1 cellular context compared by ENCODE assay signal in the genomic region with DNA sequence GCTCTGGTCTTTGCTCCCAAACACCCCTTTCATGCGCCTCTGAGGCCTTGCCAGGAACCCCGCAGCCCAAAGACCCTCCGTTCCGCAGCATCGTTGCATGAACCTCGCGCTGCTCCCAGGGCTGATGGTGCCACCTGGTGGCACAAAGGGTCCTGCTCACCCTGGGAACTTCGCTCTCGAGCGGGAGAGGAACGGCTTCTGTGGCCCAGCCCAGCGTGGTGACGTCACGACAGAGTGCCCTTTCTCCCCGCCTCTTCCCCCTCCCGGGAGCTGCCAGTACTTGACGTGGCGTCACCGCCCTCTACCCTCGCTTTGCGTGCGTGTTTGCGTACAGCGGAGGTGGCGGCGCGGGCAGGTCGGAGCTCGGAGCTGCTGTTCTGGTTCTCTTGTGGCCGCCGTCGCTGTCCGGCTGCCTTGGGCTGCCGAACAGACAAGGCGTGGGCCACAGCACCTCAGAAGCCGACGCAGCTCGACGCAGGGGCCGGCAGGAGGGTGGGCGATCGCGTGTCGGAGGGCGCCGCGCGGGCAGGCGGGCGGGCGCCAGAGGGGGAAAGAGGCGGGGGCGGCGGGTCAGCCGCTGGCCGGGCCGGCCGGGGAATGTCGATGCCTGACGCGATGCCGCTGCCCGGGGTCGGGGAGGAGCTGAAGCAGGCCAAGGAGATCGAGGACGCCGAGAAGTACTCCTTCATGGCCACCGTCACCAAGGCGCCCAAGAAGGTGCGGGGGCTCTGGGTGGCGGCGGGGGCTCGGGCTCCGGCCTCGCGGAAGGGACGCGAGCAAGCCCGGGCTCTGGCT.
TF ChIP-seq lines count a peak whose summit lies in the region.

A gene (plus strand): TSS at position 310 of the 795 bp plus-strand sequence. CDS start 288 bp downstream, at position 598.

TF ChIP-seq in HEK293, 187 proteins besides CTCF, POLR2A, EP300 and RAD21 (continued from another document and continues in another):
- TF ChIP-seq, protein P1, sequence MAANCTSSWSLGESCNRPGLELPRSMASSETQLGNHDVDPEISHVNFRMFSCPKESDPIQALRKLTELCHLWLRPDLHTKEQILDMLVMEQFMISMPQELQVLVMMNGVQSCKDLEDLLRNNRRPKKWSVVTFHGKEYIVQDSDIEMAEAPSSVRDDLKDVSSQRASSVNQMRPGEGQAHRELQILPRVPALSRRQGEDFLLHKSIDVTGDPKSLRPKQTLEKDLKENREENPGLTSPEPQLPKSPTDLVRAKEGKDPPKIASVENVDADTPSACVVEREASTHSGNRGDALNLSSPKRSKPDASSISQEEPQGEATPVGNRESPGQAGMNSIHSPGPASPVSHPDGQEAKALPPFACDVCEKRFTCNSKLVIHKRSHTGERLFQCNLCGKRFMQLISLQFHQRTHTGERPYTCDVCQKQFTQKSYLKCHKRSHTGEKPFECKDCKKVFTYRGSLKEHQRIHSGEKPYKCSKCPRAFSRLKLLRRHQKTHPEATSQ (tag by site-specific recombination; IDR thresholded peaks at IDR 0.05), result no peak
- TF ChIP-seq ZNF433 (tag by site-specific recombination; IDR thresholded peaks at IDR 0.05; ENCODE audit: low read depth) (no peak), ZNF785 (tag by site-specific recombination; IDR thresholded peaks at IDR 0.05) (no peak), ZNF174 (tag by site-specific recombination; IDR thresholded peaks at IDR 0.05) (no peak), ZBTB21 (tag by site-specific recombination; IDR thresholded peaks at IDR 0.05) (peak; percentile 99), SP3 (tag by site-specific recombination; IDR thresholded peaks at IDR 0.05) (peak; percentile 97), ZNF629 (tag by site-specific recombination; IDR thresholded peaks at IDR 0.05) (peak; percentile 99), ZNF530 (tag by site-specific recombination; IDR thresholded peaks at IDR 0.05; ENCODE audit: low read depth) (no peak), ZNF701 (tag by site-specific recombination; IDR thresholded peaks at IDR 0.05) (no peak), ZNF341 (tag by site-specific recombination; IDR thresholded peaks at IDR 0.05; ENCODE audit: low read depth) (peak; percentile 86), ZNF561 (tag by site-specific recombination; IDR thresholded peaks at IDR 0.05; ENCODE audit: borderline replicate concordance) (peak; percentile 58), ZNF76 (tag by site-specific recombination; IDR thresholded peaks at IDR 0.05; ENCODE audit: borderline replicate concordance, low read depth) (peak; percentile 82; the same call in 1 of the 2 replicates), ZNF660 (tag by site-specific recombination; IDR thresholded peaks at IDR 0.05) (peak; percentile 76; the same call in 1 of the 2 replicates), GFI1B (tag by site-specific recombination; IDR thresholded peaks at IDR 0.05) (no peak), ZNF843 (tag by site-specific recombination; IDR thresholded peaks at IDR 0.05) (no peak; the same call in 1 of the 2 replicates), YY2 (tag by site-specific recombination; IDR thresholded peaks at IDR 0.05) (peak; percentile 85), ZNF184 (tag by site-specific recombination; IDR thresholded peaks at IDR 0.05) (no peak; the same call in 1 of the 2 replicates), KLF8 (tag by site-specific recombination; IDR thresholded peaks at IDR 0.05) (peak; percentile 95), SETDB1 (IDR thresholded peaks at IDR 0.05; ENCODE audit: insufficient read length, low read length) (no peak), ZNF830 (tag by site-specific recombination; IDR thresholded peaks at IDR 0.05; ENCODE audit: low read depth) (no peak), ZNF555 (tag by site-specific recombination; conservative IDR thresholded peaks at IDR 0.05) (no peak), ZNF510 (tag by site-specific recombination; IDR thresholded peaks at IDR 0.05; ENCODE audit: insufficient replicate concordance) (no peak), ZNF133 (tag by site-specific recombination; IDR thresholded peaks at IDR 0.05) (no peak), ZXDB (tag by site-specific recombination; IDR thresholded peaks at IDR 0.05) (peak; percentile 93), ZNF311 (tag by site-specific recombination; IDR thresholded peaks at IDR 0.05; ENCODE audit: borderline replicate concordance) (no peak), ZNF175 (tag by site-specific recombination; IDR thresholded peaks at IDR 0.05) (no peak), ZNF335 (tag by site-specific recombination; conservative IDR thresholded peaks at IDR 0.05) (peak; percentile 93), ZNF677 (tag by site-specific recombination; IDR thresholded peaks at IDR 0.05) (no peak), KLF9 (tag by site-specific recombination; IDR thresholded peaks at IDR 0.05; ENCODE audit: low read depth) (peak; percentile 65), KLF7 (tag by site-specific recombination; IDR thresholded peaks at IDR 0.05; ENCODE audit: borderline replicate concordance) (0 out of 2 replicates have a peak, but pooled peaks have one; percentile 6), ZNF626 (tag by site-specific recombination; IDR thresholded peaks at IDR 0.05) (no peak)
- TF ChIP-seq, protein P2, sequence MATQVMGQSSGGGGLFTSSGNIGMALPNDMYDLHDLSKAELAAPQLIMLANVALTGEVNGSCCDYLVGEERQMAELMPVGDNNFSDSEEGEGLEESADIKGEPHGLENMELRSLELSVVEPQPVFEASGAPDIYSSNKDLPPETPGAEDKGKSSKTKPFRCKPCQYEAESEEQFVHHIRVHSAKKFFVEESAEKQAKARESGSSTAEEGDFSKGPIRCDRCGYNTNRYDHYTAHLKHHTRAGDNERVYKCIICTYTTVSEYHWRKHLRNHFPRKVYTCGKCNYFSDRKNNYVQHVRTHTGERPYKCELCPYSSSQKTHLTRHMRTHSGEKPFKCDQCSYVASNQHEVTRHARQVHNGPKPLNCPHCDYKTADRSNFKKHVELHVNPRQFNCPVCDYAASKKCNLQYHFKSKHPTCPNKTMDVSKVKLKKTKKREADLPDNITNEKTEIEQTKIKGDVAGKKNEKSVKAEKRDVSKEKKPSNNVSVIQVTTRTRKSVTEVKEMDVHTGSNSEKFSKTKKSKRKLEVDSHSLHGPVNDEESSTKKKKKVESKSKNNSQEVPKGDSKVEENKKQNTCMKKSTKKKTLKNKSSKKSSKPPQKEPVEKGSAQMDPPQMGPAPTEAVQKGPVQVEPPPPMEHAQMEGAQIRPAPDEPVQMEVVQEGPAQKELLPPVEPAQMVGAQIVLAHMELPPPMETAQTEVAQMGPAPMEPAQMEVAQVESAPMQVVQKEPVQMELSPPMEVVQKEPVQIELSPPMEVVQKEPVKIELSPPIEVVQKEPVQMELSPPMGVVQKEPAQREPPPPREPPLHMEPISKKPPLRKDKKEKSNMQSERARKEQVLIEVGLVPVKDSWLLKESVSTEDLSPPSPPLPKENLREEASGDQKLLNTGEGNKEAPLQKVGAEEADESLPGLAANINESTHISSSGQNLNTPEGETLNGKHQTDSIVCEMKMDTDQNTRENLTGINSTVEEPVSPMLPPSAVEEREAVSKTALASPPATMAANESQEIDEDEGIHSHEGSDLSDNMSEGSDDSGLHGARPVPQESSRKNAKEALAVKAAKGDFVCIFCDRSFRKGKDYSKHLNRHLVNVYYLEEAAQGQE (tag by site-specific recombination; IDR thresholded peaks at IDR 0.05), result peak; percentile 75
- TF ChIP-seq, protein P3, sequence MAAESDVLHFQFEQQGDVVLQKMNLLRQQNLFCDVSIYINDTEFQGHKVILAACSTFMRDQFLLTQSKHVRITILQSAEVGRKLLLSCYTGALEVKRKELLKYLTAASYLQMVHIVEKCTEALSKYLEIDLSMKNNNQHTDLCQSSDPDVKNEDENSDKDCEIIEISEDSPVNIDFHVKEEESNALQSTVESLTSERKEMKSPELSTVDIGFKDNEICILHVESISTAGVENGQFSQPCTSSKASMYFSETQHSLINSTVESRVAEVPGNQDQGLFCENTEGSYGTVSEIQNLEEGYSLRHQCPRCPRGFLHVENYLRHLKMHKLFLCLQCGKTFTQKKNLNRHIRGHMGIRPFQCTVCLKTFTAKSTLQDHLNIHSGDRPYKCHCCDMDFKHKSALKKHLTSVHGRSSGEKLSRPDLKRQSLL (tag by site-specific recombination; IDR thresholded peaks at IDR 0.05), result no peak
- TF ChIP-seq, protein P4, sequence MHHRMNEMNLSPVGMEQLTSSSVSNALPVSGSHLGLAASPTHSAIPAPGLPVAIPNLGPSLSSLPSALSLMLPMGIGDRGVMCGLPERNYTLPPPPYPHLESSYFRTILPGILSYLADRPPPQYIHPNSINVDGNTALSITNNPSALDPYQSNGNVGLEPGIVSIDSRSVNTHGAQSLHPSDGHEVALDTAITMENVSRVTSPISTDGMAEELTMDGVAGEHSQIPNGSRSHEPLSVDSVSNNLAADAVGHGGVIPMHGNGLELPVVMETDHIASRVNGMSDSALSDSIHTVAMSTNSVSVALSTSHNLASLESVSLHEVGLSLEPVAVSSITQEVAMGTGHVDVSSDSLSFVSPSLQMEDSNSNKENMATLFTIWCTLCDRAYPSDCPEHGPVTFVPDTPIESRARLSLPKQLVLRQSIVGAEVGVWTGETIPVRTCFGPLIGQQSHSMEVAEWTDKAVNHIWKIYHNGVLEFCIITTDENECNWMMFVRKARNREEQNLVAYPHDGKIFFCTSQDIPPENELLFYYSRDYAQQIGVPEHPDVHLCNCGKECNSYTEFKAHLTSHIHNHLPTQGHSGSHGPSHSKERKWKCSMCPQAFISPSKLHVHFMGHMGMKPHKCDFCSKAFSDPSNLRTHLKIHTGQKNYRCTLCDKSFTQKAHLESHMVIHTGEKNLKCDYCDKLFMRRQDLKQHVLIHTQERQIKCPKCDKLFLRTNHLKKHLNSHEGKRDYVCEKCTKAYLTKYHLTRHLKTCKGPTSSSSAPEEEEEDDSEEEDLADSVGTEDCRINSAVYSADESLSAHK (tag by site-specific recombination; IDR thresholded peaks at IDR 0.05), result peak; percentile 33; the same call in 1 of the 2 replicates
- TF ChIP-seq, protein P5, sequence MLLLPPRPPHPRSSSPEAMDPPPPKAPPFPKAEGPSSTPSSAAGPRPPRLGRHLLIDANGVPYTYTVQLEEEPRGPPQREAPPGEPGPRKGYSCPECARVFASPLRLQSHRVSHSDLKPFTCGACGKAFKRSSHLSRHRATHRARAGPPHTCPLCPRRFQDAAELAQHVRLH (tag by site-specific recombination; IDR thresholded peaks at IDR 0.05), result peak; percentile 99
- TF ChIP-seq, protein P6, sequence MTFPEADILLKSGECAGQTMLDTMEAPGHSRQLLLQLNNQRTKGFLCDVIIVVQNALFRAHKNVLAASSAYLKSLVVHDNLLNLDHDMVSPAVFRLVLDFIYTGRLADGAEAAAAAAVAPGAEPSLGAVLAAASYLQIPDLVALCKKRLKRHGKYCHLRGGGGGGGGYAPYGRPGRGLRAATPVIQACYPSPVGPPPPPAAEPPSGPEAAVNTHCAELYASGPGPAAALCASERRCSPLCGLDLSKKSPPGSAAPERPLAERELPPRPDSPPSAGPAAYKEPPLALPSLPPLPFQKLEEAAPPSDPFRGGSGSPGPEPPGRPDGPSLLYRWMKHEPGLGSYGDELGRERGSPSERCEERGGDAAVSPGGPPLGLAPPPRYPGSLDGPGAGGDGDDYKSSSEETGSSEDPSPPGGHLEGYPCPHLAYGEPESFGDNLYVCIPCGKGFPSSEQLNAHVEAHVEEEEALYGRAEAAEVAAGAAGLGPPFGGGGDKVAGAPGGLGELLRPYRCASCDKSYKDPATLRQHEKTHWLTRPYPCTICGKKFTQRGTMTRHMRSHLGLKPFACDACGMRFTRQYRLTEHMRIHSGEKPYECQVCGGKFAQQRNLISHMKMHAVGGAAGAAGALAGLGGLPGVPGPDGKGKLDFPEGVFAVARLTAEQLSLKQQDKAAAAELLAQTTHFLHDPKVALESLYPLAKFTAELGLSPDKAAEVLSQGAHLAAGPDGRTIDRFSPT (tag by site-specific recombination; IDR thresholded peaks at IDR 0.05), result peak; percentile 97
- TF ChIP-seq, protein P7, sequence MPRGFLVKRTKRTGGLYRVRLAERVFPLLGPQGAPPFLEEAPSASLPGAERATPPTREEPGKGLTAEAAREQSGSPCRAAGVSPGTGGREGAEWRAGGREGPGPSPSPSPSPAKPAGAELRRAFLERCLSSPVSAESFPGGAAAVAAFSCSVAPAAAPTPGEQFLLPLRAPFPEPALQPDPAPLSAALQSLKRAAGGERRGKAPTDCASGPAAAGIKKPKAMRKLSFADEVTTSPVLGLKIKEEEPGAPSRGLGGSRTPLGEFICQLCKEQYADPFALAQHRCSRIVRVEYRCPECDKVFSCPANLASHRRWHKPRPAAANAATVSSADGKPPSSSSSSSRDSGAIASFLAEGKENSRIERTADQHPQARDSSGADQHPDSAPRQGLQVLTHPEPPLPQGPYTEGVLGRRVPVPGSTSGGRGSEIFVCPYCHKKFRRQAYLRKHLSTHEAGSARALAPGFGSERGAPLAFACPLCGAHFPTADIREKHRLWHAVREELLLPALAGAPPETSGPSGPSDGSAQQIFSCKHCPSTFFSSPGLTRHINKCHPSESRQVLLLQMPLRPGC (tag by site-specific recombination; IDR thresholded peaks at IDR 0.05), result peak; percentile 34; the same call in 1 of the 2 replicates
- TF ChIP-seq, protein P8, sequence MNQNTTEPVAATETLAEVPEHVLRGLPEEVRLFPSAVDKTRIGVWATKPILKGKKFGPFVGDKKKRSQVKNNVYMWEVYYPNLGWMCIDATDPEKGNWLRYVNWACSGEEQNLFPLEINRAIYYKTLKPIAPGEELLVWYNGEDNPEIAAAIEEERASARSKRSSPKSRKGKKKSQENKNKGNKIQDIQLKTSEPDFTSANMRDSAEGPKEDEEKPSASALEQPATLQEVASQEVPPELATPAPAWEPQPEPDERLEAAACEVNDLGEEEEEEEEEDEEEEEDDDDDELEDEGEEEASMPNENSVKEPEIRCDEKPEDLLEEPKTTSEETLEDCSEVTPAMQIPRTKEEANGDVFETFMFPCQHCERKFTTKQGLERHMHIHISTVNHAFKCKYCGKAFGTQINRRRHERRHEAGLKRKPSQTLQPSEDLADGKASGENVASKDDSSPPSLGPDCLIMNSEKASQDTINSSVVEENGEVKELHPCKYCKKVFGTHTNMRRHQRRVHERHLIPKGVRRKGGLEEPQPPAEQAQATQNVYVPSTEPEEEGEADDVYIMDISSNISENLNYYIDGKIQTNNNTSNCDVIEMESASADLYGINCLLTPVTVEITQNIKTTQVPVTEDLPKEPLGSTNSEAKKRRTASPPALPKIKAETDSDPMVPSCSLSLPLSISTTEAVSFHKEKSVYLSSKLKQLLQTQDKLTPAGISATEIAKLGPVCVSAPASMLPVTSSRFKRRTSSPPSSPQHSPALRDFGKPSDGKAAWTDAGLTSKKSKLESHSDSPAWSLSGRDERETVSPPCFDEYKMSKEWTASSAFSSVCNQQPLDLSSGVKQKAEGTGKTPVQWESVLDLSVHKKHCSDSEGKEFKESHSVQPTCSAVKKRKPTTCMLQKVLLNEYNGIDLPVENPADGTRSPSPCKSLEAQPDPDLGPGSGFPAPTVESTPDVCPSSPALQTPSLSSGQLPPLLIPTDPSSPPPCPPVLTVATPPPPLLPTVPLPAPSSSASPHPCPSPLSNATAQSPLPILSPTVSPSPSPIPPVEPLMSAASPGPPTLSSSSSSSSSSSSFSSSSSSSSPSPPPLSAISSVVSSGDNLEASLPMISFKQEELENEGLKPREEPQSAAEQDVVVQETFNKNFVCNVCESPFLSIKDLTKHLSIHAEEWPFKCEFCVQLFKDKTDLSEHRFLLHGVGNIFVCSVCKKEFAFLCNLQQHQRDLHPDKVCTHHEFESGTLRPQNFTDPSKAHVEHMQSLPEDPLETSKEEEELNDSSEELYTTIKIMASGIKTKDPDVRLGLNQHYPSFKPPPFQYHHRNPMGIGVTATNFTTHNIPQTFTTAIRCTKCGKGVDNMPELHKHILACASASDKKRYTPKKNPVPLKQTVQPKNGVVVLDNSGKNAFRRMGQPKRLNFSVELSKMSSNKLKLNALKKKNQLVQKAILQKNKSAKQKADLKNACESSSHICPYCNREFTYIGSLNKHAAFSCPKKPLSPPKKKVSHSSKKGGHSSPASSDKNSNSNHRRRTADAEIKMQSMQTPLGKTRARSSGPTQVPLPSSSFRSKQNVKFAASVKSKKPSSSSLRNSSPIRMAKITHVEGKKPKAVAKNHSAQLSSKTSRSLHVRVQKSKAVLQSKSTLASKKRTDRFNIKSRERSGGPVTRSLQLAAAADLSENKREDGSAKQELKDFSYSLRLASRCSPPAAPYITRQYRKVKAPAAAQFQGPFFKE (tag by site-specific recombination; IDR thresholded peaks at IDR 0.05; ENCODE audit: borderline replicate concordance), result no peak; the same call in 1 of the 2 replicates
